In the genomic region with DNA sequence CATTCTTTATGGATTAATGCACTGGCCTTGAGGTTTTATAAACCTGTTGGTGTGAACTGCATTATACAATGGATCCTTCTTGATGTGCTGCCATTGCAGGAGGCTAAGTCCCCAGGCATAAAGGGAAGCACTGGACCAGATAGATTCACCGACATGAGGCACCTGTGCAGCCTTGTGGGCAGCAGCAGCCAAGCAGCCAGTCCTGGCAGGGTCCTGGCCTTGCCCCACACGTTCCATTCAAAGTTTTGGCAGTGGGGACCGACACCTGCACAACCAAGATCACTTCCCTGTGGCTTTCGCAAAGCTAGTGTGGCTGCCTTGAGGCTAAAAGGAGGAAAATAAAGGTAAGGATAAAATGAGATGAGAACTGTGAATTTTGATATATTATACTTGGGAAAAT, we compare ENCODE assay signal across 1 cellular context.
TF ChIP-seq lines count a peak whose summit lies in the region.

No MANE protein-coding gene starts in this region.

TF ChIP-seq in IMR-90, 13 proteins besides CTCF, POLR2A, EP300 and RAD21:
- TF ChIP-seq FOS (IDR thresholded peaks at IDR 0.05; ENCODE audit: low read depth, low read length) (no peak), MAFK (IDR thresholded peaks at IDR 0.05; ENCODE audit: low read depth, low read length) (no peak), CEBPB (IDR thresholded peaks at IDR 0.05; ENCODE audit: low read depth, low read length) (no peak), MAZ (IDR thresholded peaks at IDR 0.05; ENCODE audit: borderline replicate concordance, low read depth, low read length) (no peak)
